22 cellular contexts compared by ENCODE assay signal in the genomic region with DNA sequence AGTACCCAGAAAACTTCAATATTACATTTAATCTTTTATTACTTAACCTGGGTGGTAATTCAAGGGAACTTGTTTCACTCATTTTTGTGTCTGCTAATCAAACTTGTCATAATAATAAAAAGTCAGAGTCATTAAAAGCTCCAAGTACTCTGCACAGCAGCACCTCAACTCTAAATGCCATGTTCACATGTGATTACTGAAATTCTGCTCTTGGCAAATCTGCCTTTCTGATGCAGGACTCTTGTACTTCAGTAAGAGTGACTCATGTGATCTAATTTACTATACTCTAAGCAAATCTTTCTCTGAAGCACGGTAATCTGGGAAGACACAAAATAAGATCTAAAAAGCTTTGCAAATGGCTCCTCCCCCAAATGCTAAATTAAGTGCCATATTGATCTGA.
"Had no signal": no experiment of that assay in that cellular context is flagged by ENCODE, and none has a peak within 500 bp of the region (broad histone marks: within the 10 kb centered on the region; RNA-seq: fewer than 3 reads in every experiment).

No MANE protein-coding gene starts in this region.

- H3K27me3 ChIP-seq: pancreas, right atrium auricular region, uterus had no signal

- H3K27ac ChIP-seq: dorsolateral prefrontal cortex, neutrophil, pancreas, right atrium auricular region, suprapubic skin, transverse colon, upper lobe of right lung, uterus had no signal

- H3K4me3 ChIP-seq: dorsolateral prefrontal cortex, lung, pancreas, right atrium auricular region, smooth muscle cell, suprapubic skin, transverse colon, upper lobe of right lung, uterus had no signal

- H3K36me3 ChIP-seq: neutrophil, pancreas, right atrium auricular region, suprapubic skin, transverse colon, upper lobe of right lung, uterus had no signal

- DNase-seq: dorsolateral prefrontal cortex; effector CD4-positive, alpha-beta T cell; kidney; naive B cell; pancreas; stimulated activated CD4-positive, alpha-beta T cell treated with anti-CD3 and anti-CD28 coated beads, Interleukin-12 subunit alpha, Interleukin-12 subunit beta, amount 100 ng/mL, for 4 hours; stimulated activated CD4-positive, alpha-beta T cell treated with anti-CD3 and anti-CD28 coated beads, Interleukin-1b, Interleukin-23, amount 100 ng/mL, for 48 hours; stimulated activated CD4-positive, alpha-beta T cell treated with anti-CD3 and anti-CD28 coated beads, Interleukin-4, amount 100 ng/mL, for 1 hour; stimulated activated CD8-positive, alpha-beta memory T cell treated with anti-CD3 and anti-CD28 coated beads, Interleukin-4, amount 100 ng/mL, for 48 hours; stimulated activated naive CD4-positive, alpha-beta T cell; stimulated activated naive CD8-positive, alpha-beta T cell treated with anti-CD3 and anti-CD28 coated beads, Interleukin-15, amount 100 ng/mL, for 72 hours; transverse colon; upper lobe of right lung; uterus had no signal

- ATAC-seq: left lobe of liver; natural killer cell treated with Interleukin-12 subunit alpha and Interleukin-12 subunit beta and Interleukin-15 and Interleukin-18, amount 100 ng/mL, for 72 hours; pancreas; sciatic nerve; stimulated activated naive CD8-positive, alpha-beta T cell treated with anti-CD3 and anti-CD28 coated beads, Interleukin-15, amount 100 ng/mL, for 72 hours; upper lobe of right lung had no signal
